8 cellular contexts compared by ENCODE assay signal in genomic region chr2:241102239-241102803, GRCh38. TPM values are rescaled to one million over a fixed set of nuclear protein-coding genes. Genes with fewer than 3 reads are reported as not detected.
A peak's percentile ranks its signal among the peaks of the same experiment; 100 is the strongest.
DNase-seq lines count a peak whose midpoint lies in the region; ATAC-seq and TF ChIP-seq lines count a peak whose summit lies in the region.

Gene MTERF4 (minus strand): TSS chr2:241102287. CDS start chr2:241102273, 14 bp downstream.

- ATAC-seq in CD4-positive, alpha-beta T cell (ENCODE audit: poor library complexity), result peak; percentile 93
- peak; percentile 88 for ATAC-seq in GM19397 (IDR thresholded peaks at IDR 0.05; ENCODE audit: unreplicated experiment)
- peak; percentile 87 for ATAC-seq in HG03571 (IDR thresholded peaks at IDR 0.05; ENCODE audit: unreplicated experiment)

- H3K9me3 Mint-ChIP-seq in CD4-positive, alpha-beta T cell, result no peaks in the 10 kb centered on the region

- intact Hi-C loops in CD4-positive, alpha-beta T cell (cut with DNase I, micrococcal nuclease), result loop anchor here (1.0 to 10.0 kb wide), 6 partner anchors 46 to 518 kb away; partner anchors contain the start of genes CAPN10 (in 1 of the 2), HDLBP (in 1 of the 2), PASK (in 1 of the 2) and PPP1R7 (in 1 of the 2)

- CTCF ChIA-PET in CD4-positive, alpha-beta T cell (lab: Charles Lee), result interaction anchor here (1.9 kb wide), 1 partner anchor 24 kb away, joined by 6 read pairs; no protein-coding TSS in a partner anchor
- CTCF ChIA-PET in activated CD8-positive, alpha-beta memory T cell treated with anti-CD3 and anti-CD28 coated beads for 36 hours (lab: Charles Lee), result no interaction called here

- H3K27ac Mint-ChIP-seq in CD4-positive, alpha-beta T cell, result peak within 1 kb of the TSS; percentile 95

- H3K27me3 Mint-ChIP-seq in CD4-positive, alpha-beta T cell, result no peaks in the 10 kb centered on the region

- H3K27me3 ChIP-seq in CD4-positive, alpha-beta T cell (ENCODE audit: control insufficient read depth, insufficient read depth, low read length), result no peaks in the 10 kb centered on the region

- peaks cover 53% of the 10 kb centered on the region for H3K36me3 Mint-ChIP-seq in CD4-positive, alpha-beta T cell (ENCODE audit: low read depth)

- POLR2A ChIA-PET in CD4-positive, alpha-beta T cell (lab: Charles Lee), result interaction anchor here (0.6 to 4.2 kb wide), 22 partner anchors 9 to 600 kb away, joined by 3 to 73 read pairs (median 4); partner anchors contain the start of genes HDLBP, ING5, PASK and PPP1R7
- POLR2A ChIA-PET in activated CD8-positive, alpha-beta memory T cell treated with anti-CD3 and anti-CD28 coated beads for 36 hours (lab: Charles Lee), result interaction anchor here (1.1 to 2.2 kb wide), 5 partner anchors 9 to 516 kb away, joined by 3 to 13 read pairs (median 5); partner anchors contain the start of genes CAPN10 and PASK

- H3K4me1 Mint-ChIP-seq in CD4-positive, alpha-beta T cell (ENCODE audit: low read depth), result peaks cover 73% of the 10 kb centered on the region

- DNase-seq in CD4-positive, alpha-beta T cell, result peak; percentile 79 to 90 (median 86)
- DNase-seq in NCI-H82 (lab: John Stamatoyannopoulos, UW) (peak; percentile 93), lung microvascular endothelial cell (ENCODE audit: low read depth in 2 of 2) (peak; percentile 84)
- peak; percentile 75 for DNase-seq in effector CD8-positive, alpha-beta T cell (lab: John Stamatoyannopoulos, UW)
- DNase-seq in stimulated activated CD4-positive, alpha-beta T cell treated with anti-CD3 and anti-CD28 coated beads, TNF-alpha, amount 100 ng/mL, for 48 hours (ENCODE audit: low read depth in 3 of 3), result peak; percentile 82 to 84 (median 82)

- peak within 1 kb of the TSS; percentile 95 for H3K4me3 Mint-ChIP-seq in CD4-positive, alpha-beta T cell

- no peak for TF ChIP-seq CTCF in CD4-positive, alpha-beta T cell (IDR thresholded peaks at IDR 0.05)

- H3K9me3 ChIP-seq in CD4-positive, alpha-beta T cell (ENCODE audit: control insufficient read depth, low read length), result no peaks in the 10 kb centered on the region

- peak within 1 kb of the TSS; percentile 90 for H3K27ac ChIP-seq in CD4-positive, alpha-beta T cell (ENCODE audit: low read depth, low read length)

RNA-seq across cellular contexts. Expression of gene MTERF4, which starts in this region (rescaled TPM):
- total RNA-seq in CD4-positive, alpha-beta T cell, result 10 to 100 TPM; 84.0 to 87.5 TPM
- 10 to 100 TPM; 41.3 to 41.4 TPM for total RNA-seq in activated CD8-positive, alpha-beta memory T cell treated with anti-CD3 and anti-CD28 coated beads for 36 hours
- 19.8 and 34.1 TPM in 2 replicates for total RNA-seq in lung microvascular endothelial cell

Comparison
In these comparisons a context has a peak if more than half of its experiments do, and no peak if none do; other contexts are left out.
1. Peak in every context shown above with its lines: DNase-seq, ATAC-seq and H3K27ac ChIP-seq.